ENCODE assay signal across 25 cellular contexts in the genomic region with DNA sequence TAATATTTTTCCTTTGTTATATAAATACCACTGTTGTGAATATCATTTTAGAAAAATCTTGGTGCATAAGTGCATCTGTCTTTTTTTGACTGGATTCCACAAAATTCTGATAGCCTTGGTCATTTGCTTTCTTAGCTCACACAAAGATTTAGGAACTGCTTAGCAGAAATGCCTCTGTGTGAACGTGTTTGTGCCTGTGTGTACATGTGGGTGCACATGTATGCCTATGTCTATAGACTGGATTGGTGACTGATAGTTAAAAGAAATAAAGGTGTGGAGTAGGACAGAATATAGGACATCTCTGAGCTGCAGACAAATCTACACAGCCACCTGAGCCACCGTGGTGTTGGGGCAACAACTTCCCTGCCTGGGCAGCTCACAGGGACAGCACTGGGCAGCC.
"Had no signal": no experiment of that assay in that cellular context is flagged by ENCODE, and none has a peak within 500 bp of the region (broad histone marks: within the 10 kb centered on the region; RNA-seq: fewer than 3 reads in every experiment).

No MANE protein-coding gene starts in this region.

- H2AFZ ChIP-seq: neural progenitor cell, parathyroid adenoma had no signal

- H3K9ac ChIP-seq: neural progenitor cell, parathyroid adenoma had no signal

- FAIRE-seq: small intestine had no signal

- H3K4me3 ChIP-seq: neural progenitor cell, ovary, psoas muscle, right lobe of liver, sigmoid colon, stomach, suprapubic skin, testis, tibial artery, transverse colon, uterus had no signal

- DNase-seq: naive thymus-derived CD4-positive, alpha-beta T cell; natural killer cell; nucleus accumbens; ovary; posterior cingulate gyrus; psoas muscle; right cardiac atrium; right lobe of liver; sigmoid colon; small intestine; stimulated activated CD4-positive, alpha-beta T cell treated with anti-CD3 and anti-CD28 coated beads, Interleukin-15, amount 100 ng/mL, for 24 hours; stimulated activated CD4-positive, alpha-beta T cell treated with anti-CD3 and anti-CD28 coated beads, Interleukin-2, amount 100 ng/mL, for 24 hours; stimulated activated CD4-positive, alpha-beta T cell treated with anti-CD3 and anti-CD28 coated beads, Interleukin-2, amount 100 ng/mL, for 48 hours; stimulated activated CD4-positive, alpha-beta T cell treated with anti-CD3 and anti-CD28 coated beads, Interleukin-4, amount 100 ng/mL, for 24 hours; stimulated activated naive B cell treated with anti-CD40 and anti-IgM and Interleukin-4, amounts not matched to agents 10 μg/mL and 1 μg/mL and 100 μg/mL, for 72 hours; stimulated activated naive CD4-positive, alpha-beta T cell treated with Interleukin-2 at 50 U/mL for 16 hours; stomach; testis; tibial artery; transverse colon; uterus had no signal

- H3K4me1 ChIP-seq: neural progenitor cell, parathyroid adenoma, psoas muscle, right lobe of liver, sigmoid colon, stomach, suprapubic skin, testis, tibial artery, transverse colon, uterus had no signal

- H3K4me2 ChIP-seq: neural progenitor cell had no signal

- H3K36me3 ChIP-seq: neural progenitor cell, neutrophil, ovary, right lobe of liver, sigmoid colon, stomach, suprapubic skin, tibial artery, transverse colon, uterus had no signal

- H3K9me3 ChIP-seq: neutrophil, ovary, psoas muscle, right lobe of liver, sigmoid colon, stomach, suprapubic skin, testis, tibial artery, transverse colon, uterus had no signal

- H3K27ac ChIP-seq: neural progenitor cell, neutrophil, ovary, parathyroid adenoma, psoas muscle, right lobe of liver, sigmoid colon, stomach, suprapubic skin, testis, tibial artery, transverse colon, uterus had no signal

- H3K27me3 ChIP-seq: neural progenitor cell, neutrophil, ovary, right lobe of liver, sigmoid colon, stomach, suprapubic skin, testis, transverse colon, uterus had no signal
